ENCODE assay signal across 12 cellular contexts in genomic region chr1:108075055-108075454, GRCh38.
DNase-seq lines count a peak whose midpoint lies in the region; ATAC-seq and TF ChIP-seq lines count a peak whose summit lies in the region.
"Had no signal": no experiment of that assay in that cellular context is flagged by ENCODE, and none has a peak within 500 bp of the region (broad histone marks: within the 10 kb centered on the region; RNA-seq: fewer than 3 reads in every experiment).

No MANE protein-coding gene starts in this region.

- intact Hi-C loops in dendritic cell treated with granulocyte-macrophage colony-stimulating factor and Interleukin-4, amounts not matched to agents 40 ng/mL and 50 ng/mL, for 4 days (cut with micrococcal nuclease) = loop anchor here (5.0 kb wide), 1 partner anchor 42 kb away; no protein-coding TSS in a partner anchor
- intact Hi-C loops in activated CD4-positive, alpha-beta T cell treated with anti-CD3 and anti-CD28 coated beads, Interleukin-2, amount 10 ng/mL, durations not matched to agents 24 days and 14 days (cut with micrococcal nuclease) = no loop called here

- DNase-seq in Karpas-422 (peak; percentile 67), progenitor cell of endocrine pancreas (ENCODE audit: low spot score, unreplicated experiment) (no peak)
- DNase-seq in activated CD4-positive, alpha-beta T cell treated with anti-CD3 and anti-CD28 coated beads, Interleukin-2, amount 10 ng/mL, durations not matched to agents 24 days and 14 days = no peak
- DNase-seq in activated T-cell treated with anti-CD3 and anti-CD28 coated beads, Interleukin-2, amount 50 U/mL, for 48 hours = no peak
- DNase-seq in effector CD8-positive, alpha-beta T cell (lab: John Stamatoyannopoulos, UW) = no peak
- DNase-seq: NCI-H2227 treated with DMSO at 0.1 percent for 48 hours, SHP77 had no signal

- H3K4me2 ChIP-seq in Karpas-422 (ENCODE audit: low read depth, low read length, poor library complexity, severe bottlenecking) = no peak overlapping the region

- no peaks in the 10 kb centered on the region for H3K9me3 ChIP-seq in Karpas-422 (ENCODE audit: low read length)

- no peaks in the 10 kb centered on the region for H4K20me1 ChIP-seq in Karpas-422 (ENCODE audit: insufficient read depth, low read depth, low read length)

- peaks cover 14% of the 10 kb centered on the region for H3K4me1 ChIP-seq in Karpas-422 (ENCODE audit: low read length)

- no peaks in the 10 kb centered on the region for H3K36me3 ChIP-seq in Karpas-422 (ENCODE audit: insufficient read depth, low read length)

- no peaks in the 10 kb centered on the region for H3K9me3 Mint-ChIP-seq in dendritic cell treated with granulocyte-macrophage colony-stimulating factor and Interleukin-4, amounts not matched to agents 40 ng/mL and 50 ng/mL, for 4 days
- H3K9me3 Mint-ChIP-seq in activated CD4-positive, alpha-beta T cell treated with anti-CD3 and anti-CD28 coated beads, Interleukin-2, amount 10 ng/mL, durations not matched to agents 24 days and 14 days = peaks cover 3% of the 10 kb centered on the region
- H3K9me3 Mint-ChIP-seq in progenitor cell of endocrine pancreas (ENCODE audit: low read depth) = no peaks in the 10 kb centered on the region
- H3K9me3 Mint-ChIP-seq: activated T-helper 2 cell treated with anti-CD3 and anti-CD28 coated beads, Interferon-gamma antibody, Interleukin-2, Interleukin-4, amounts not matched to agents 10 μg/mL and 5 μg/mL and 100 μg/mL, durations not matched to agents 14 hours and 24 hours and 36 hours had no signal

- no peaks in the 10 kb centered on the region for H3K27me3 Mint-ChIP-seq in dendritic cell treated with granulocyte-macrophage colony-stimulating factor and Interleukin-4, amounts not matched to agents 40 ng/mL and 50 ng/mL, for 4 days
- H3K27me3 Mint-ChIP-seq in activated CD4-positive, alpha-beta T cell treated with anti-CD3 and anti-CD28 coated beads, Interleukin-2, amount 10 ng/mL, durations not matched to agents 24 days and 14 days = peaks cover 3% of the 10 kb centered on the region
- H3K27me3 Mint-ChIP-seq in progenitor cell of endocrine pancreas = peaks cover 16% of the 10 kb centered on the region

- no peak overlapping the region for H3K27ac ChIP-seq in Karpas-422 (ENCODE audit: low read length)
- H3K27ac ChIP-seq: epithelial cell of prostate had no signal

- H3K4me3 Mint-ChIP-seq in dendritic cell treated with granulocyte-macrophage colony-stimulating factor and Interleukin-4, amounts not matched to agents 40 ng/mL and 50 ng/mL, for 4 days = no peak overlapping the region
- no peak overlapping the region for H3K4me3 Mint-ChIP-seq in activated CD4-positive, alpha-beta T cell treated with anti-CD3 and anti-CD28 coated beads, Interleukin-2, amount 10 ng/mL, durations not matched to agents 24 days and 14 days
- no peak overlapping the region for H3K4me3 Mint-ChIP-seq in progenitor cell of endocrine pancreas (ENCODE audit: low read depth)

- peak overlapping the region; percentile 83 for H3K27ac Mint-ChIP-seq in dendritic cell treated with granulocyte-macrophage colony-stimulating factor and Interleukin-4, amounts not matched to agents 40 ng/mL and 50 ng/mL, for 4 days
- no peak overlapping the region for H3K27ac Mint-ChIP-seq in activated CD4-positive, alpha-beta T cell treated with anti-CD3 and anti-CD28 coated beads, Interleukin-2, amount 10 ng/mL, durations not matched to agents 24 days and 14 days
- H3K27ac Mint-ChIP-seq in progenitor cell of endocrine pancreas = no peak overlapping the region
- H3K27ac Mint-ChIP-seq: activated T-helper 2 cell treated with anti-CD3 and anti-CD28 coated beads, Interferon-gamma antibody, Interleukin-2, Interleukin-4, amounts not matched to agents 10 μg/mL and 5 μg/mL and 100 μg/mL, durations not matched to agents 14 hours and 24 hours and 36 hours had no signal

- no peak overlapping the region for H3K9ac ChIP-seq in Karpas-422 (ENCODE audit: low read length)

- peaks cover 45% of the 10 kb centered on the region for H3K36me3 Mint-ChIP-seq in dendritic cell treated with granulocyte-macrophage colony-stimulating factor and Interleukin-4, amounts not matched to agents 40 ng/mL and 50 ng/mL, for 4 days (ENCODE audit: low read depth)
- no peaks in the 10 kb centered on the region for H3K36me3 Mint-ChIP-seq in activated CD4-positive, alpha-beta T cell treated with anti-CD3 and anti-CD28 coated beads, Interleukin-2, amount 10 ng/mL, durations not matched to agents 24 days and 14 days (ENCODE audit: low read depth)
- H3K36me3 Mint-ChIP-seq in progenitor cell of endocrine pancreas (ENCODE audit: insufficient read depth) = no peaks in the 10 kb centered on the region

- H3K4me3 ChIP-seq in Karpas-422 (ENCODE audit: low read length) = no peak overlapping the region

- H2AFZ ChIP-seq in Karpas-422 (ENCODE audit: low read length) = no peak overlapping the region

- H3K79me2 ChIP-seq in Karpas-422 (ENCODE audit: low read length) = no peaks in the 10 kb centered on the region

- no peak for TF ChIP-seq CTCF in progenitor cell of endocrine pancreas (IDR thresholded peaks at IDR 0.05; ENCODE audit: unreplicated experiment)

- 0 out of 2 replicates have a peak, but pooled peaks cover 3% of the 10 kb centered on the region for H3K27me3 ChIP-seq in Karpas-422 (ENCODE audit: low read length)

- peaks cover 48% of the 10 kb centered on the region for H3K4me1 Mint-ChIP-seq in dendritic cell treated with granulocyte-macrophage colony-stimulating factor and Interleukin-4, amounts not matched to agents 40 ng/mL and 50 ng/mL, for 4 days (ENCODE audit: low read depth)
- H3K4me1 Mint-ChIP-seq in activated CD4-positive, alpha-beta T cell treated with anti-CD3 and anti-CD28 coated beads, Interleukin-2, amount 10 ng/mL, durations not matched to agents 24 days and 14 days = peaks cover 21% of the 10 kb centered on the region
- H3K4me1 Mint-ChIP-seq in progenitor cell of endocrine pancreas (ENCODE audit: low read depth) = peaks cover 8% of the 10 kb centered on the region

- no peaks in the 10 kb centered on the region for H3K9me2 ChIP-seq in Karpas-422 (replicated peaks; ENCODE audit: insufficient read depth, low read length)

- ATAC-seq in GM18498 (IDR thresholded peaks at IDR 0.05; ENCODE audit: unreplicated experiment) = peak; percentile 68
- ATAC-seq in HG02623 (IDR thresholded peaks at IDR 0.05; ENCODE audit: unreplicated experiment) = peak; percentile 42
